In the genomic region with DNA sequence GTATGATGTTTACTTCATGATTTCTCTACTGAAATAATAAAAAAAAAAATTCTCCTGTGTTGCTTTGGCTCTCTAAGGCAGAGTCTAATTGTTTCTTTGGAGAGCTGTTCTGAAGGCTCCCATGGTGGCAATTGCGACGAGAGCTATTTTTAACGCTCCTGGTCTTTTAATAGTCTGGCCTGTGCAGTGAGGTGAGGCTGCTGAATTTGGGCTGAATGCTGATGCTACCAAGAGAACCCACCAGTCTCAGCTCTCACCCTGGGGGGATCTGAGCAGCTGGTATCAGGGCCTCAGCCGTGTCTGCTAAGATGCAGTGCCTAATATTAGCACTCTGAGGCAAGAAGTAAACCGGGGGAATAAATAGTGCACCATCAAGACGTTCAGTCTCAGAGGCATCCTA, we compare ENCODE assay signal across 24 cellular contexts.
A peak's percentile ranks its signal among the peaks of the same experiment; 100 is the strongest.
DNase-seq lines count a peak whose midpoint lies in the region; ATAC-seq, FAIRE-seq and TF ChIP-seq lines count a peak whose summit lies in the region.
"Had no signal": no experiment of that assay in that cellular context is flagged by ENCODE, and none has a peak within 500 bp of the region (broad histone marks: within the 10 kb centered on the region; RNA-seq: fewer than 3 reads in every experiment).

No MANE protein-coding gene starts in this region.

- H4K20me1 ChIP-seq in Karpas-422 (ENCODE audit: insufficient read depth, low read depth, low read length) (no peaks in the 10 kb centered on the region), H1 (replicated peaks in 1 of 2; ENCODE audit: control insufficient read depth in 1 of 2, insufficient read depth in 2 of 2, low read length in 2 of 2) (no peaks in the 10 kb centered on the region)

- H3K4me3 ChIP-seq in Karpas-422 (ENCODE audit: low read length), result peak overlapping the region; percentile 15; the same call in 1 of the 2 replicates
- H3K4me3 ChIP-seq in H1 (ENCODE audit: extremely low read depth in 1 of 4, insufficient read depth in 2 of 4, low read depth in 3 of 4, low read length in 4 of 4), result no peak overlapping the region
- H3K4me3 ChIP-seq in iPS-20b (ENCODE audit: low read length), result no peak overlapping the region
- H3K4me3 ChIP-seq in aorta (ENCODE audit: low read length in 2 of 2), result no peak overlapping the region
- H3K4me3 ChIP-seq: lung, ovary, spleen had no signal

- H2AFZ ChIP-seq in Karpas-422 (ENCODE audit: low read length) (no peak overlapping the region), H1 (ENCODE audit: low read length) (no peak overlapping the region)

- no peak overlapping the region for H3K18ac ChIP-seq in H1 (ENCODE audit: extremely low read depth, low read length)

- H4K91ac ChIP-seq in H1 (replicated peaks; ENCODE audit: insufficient read length, low read length), result no peak overlapping the region

- no peak overlapping the region for H4K5ac ChIP-seq in H1 (ENCODE audit: insufficient read length, low read depth, low read length)

- H2BK15ac ChIP-seq in H1 (ENCODE audit: low read length), result no peak overlapping the region

- TF ChIP-seq EP300 in H1 (IDR thresholded peaks at IDR 0.05; ENCODE audit: borderline replicate concordance in 1 of 2, low read depth in 2 of 2, low read length in 2 of 2), result no peak

- no peaks in the 10 kb centered on the region for H3K9me3 ChIP-seq in Karpas-422 (ENCODE audit: low read length)
- 0 out of 4 replicates have a peak, but pooled peaks cover 0 to 7% of the 10 kb centered on the region in 2 experiments for H3K9me3 ChIP-seq in H1 (ENCODE audit: insufficient read depth in 2 of 2, low read depth in 1 of 2, low read length in 1 of 2)
- H3K9me3 ChIP-seq in iPS-20b (ENCODE audit: insufficient read depth, low read depth, low read length), result peaks cover 8% of the 10 kb centered on the region
- H3K9me3 ChIP-seq in aorta (ENCODE audit: control insufficient read depth, low read length), result no peaks in the 10 kb centered on the region
- H3K9me3 ChIP-seq: ovary had no signal

- H3K27ac ChIP-seq in Karpas-422 (ENCODE audit: low read length) (0 out of 2 replicates have a peak overlapping the region, but pooled peaks have one; percentile 41), H1 (ENCODE audit: low read depth, low read length) (no peak overlapping the region), iPS-20b (ENCODE audit: low read length) (no peak overlapping the region), aorta (ENCODE audit: low read depth in 1 of 2, low read length in 2 of 2) (no peak overlapping the region)
- H3K27ac ChIP-seq: ovary, spleen had no signal

- H3K23me2 ChIP-seq in H1 (ENCODE audit: low read depth, low read length), result no peaks in the 10 kb centered on the region; the same call in 1 of the 2 replicates

- TF ChIP-seq POLR2A in H1 (IDR thresholded peaks at IDR 0.05; ENCODE audit: control extremely low read depth in 1 of 2, low read depth in 2 of 2, low read length in 2 of 2), result no peak

- H3K27me3 ChIP-seq in Karpas-422 (ENCODE audit: low read length) (no peaks in the 10 kb centered on the region), H1 (replicated peaks in 1 of 4; ENCODE audit: control insufficient read depth in 3 of 4, extremely low read depth in 1 of 4, insufficient read depth in 3 of 4, low read length in 3 of 4) (no peaks in the 10 kb centered on the region), iPS-20b (ENCODE audit: insufficient read depth, low read length) (no peaks in the 10 kb centered on the region), aorta (ENCODE audit: control insufficient read depth in 1 of 2, insufficient read depth in 2 of 2, low read length in 1 of 2) (no peaks in the 10 kb centered on the region)
- H3K27me3 ChIP-seq: ovary had no signal

- no peak overlapping the region for H3K14ac ChIP-seq in H1 (ENCODE audit: insufficient read length)

- H4K8ac ChIP-seq in H1 (ENCODE audit: extremely low read depth, insufficient read depth, low read length), result peak overlapping the region; percentile 85

- H3K79me2 ChIP-seq in Karpas-422 (ENCODE audit: low read length), result no peaks in the 10 kb centered on the region
- H3K79me2 ChIP-seq in H1 (ENCODE audit: control insufficient read depth in 1 of 2, insufficient read depth in 2 of 2, low read length in 2 of 2), result no peaks in the 10 kb centered on the region

- 78% methylated on average over 6 of the region's 6 CpGs; no CpG with 5 or more reads in 1 of the 2 experiments for WGBS in H1 (ENCODE audit: extremely low coverage in 1 of 2, insufficient coverage in 1 of 2, insufficient read length in 1 of 2, insufficient replicate concordance in 2 of 2, low coverage in 1 of 2, low lambda C conversion rate in 2 of 2, missing lambda C conversion rate in 1 of 2), 2 experiments
- 5 to 10% methylated on average over 6 of the region's 6 CpGs for WGBS in aorta, 2 donors

- H3K4ac ChIP-seq in H1 (replicated peaks; ENCODE audit: insufficient read length, low read depth, low read length), result no peak overlapping the region

- no peak overlapping the region for H2BK20ac ChIP-seq in H1 (ENCODE audit: low read length)

- no peak overlapping the region for H3K56ac ChIP-seq in H1 (replicated peaks; ENCODE audit: insufficient read length, low read depth, low read length)

- FAIRE-seq in H1 (lab: Jason Lieb, UNC), result no peak

- peak; percentile 86 for DNase-seq in Karpas-422
- DNase-seq in H1 (ENCODE audit: low read depth in 1 of 2, low spot score in 2 of 2), result no peak
- DNase-seq in aorta, result no peak
- no peak for DNase-seq in SHP77 (lab: John Stamatoyannopoulos, UW)
- DNase-seq in NCI-H2107 treated with DMSO at 0.1 percent for 48 hours (lab: John Stamatoyannopoulos, UW; ENCODE audit: unreplicated experiment), result no peak
- DNase-seq in DMS79 (lab: John Stamatoyannopoulos, UW), result no peak
- DNase-seq: activated CD4-positive, CD25-positive, alpha-beta regulatory T cell; activated gamma-delta T cell; activated naive CD8-positive, alpha-beta T cell treated with anti-CD3 and anti-CD28 coated beads for 36 hours; activated T-cell treated with anti-CD3 and anti-CD28 coated beads, Interleukin-2, amount 50 U/mL, for 4 hours; GF-D8; Kasumi-1; kidney glomerular epithelial cell; NCI-H1417 treated with DMSO at 0.1 percent for 48 hours; NCI-H2107; ovary; RPMI8226; spleen; stimulated activated CD4-positive, alpha-beta T cell treated with anti-CD3 and anti-CD28 coated beads, Interleukin-2, amount 100 ng/mL, for 24 hours; stimulated activated CD8-positive, alpha-beta memory T cell treated with anti-CD3 and anti-CD28 coated beads, Interleukin-4, amount 100 ng/mL, for 48 hours; stimulated activated naive CD8-positive, alpha-beta T cell treated with anti-CD3 and anti-CD28 coated beads, Interleukin-15, amount 100 ng/mL, for 72 hours had no signal

- ATAC-seq in aorta (ENCODE audit: low FRiP score), result peak; percentile 36
- ATAC-seq: activated T-cell treated with anti-CD3 and anti-CD28 coated beads, Interleukin-2, amount 50 U/mL, for 4 hours; esophagus mucosa; stimulated activated naive CD8-positive, alpha-beta T cell treated with anti-CD3 and anti-CD28 coated beads, Interleukin-15, amount 100 ng/mL, for 72 hours had no signal

- no peak for TF ChIP-seq RAD21 in H1 (IDR thresholded peaks at IDR 0.05 in 1 of 2, conservative IDR thresholded peaks at IDR 0.05 in 1 of 2; ENCODE audit: low read depth in 2 of 2, low read length in 2 of 2)

- CTCF ChIA-PET in H1 (lab: Charles Lee; ENCODE audit: partially characterized antibody), result interaction anchor here (0.7 kb wide), 1 partner anchor 32 kb away, joined by 3 read pairs; no protein-coding TSS in a partner anchor

- intact Hi-C loops in aorta (cut with DNase I), result no loop called here

- H2BK12ac ChIP-seq in H1 (ENCODE audit: low read depth, low read length), result no peak overlapping the region

- no peaks in the 10 kb centered on the region for H3K36me3 ChIP-seq in Karpas-422 (ENCODE audit: insufficient read depth, low read length)
- H3K36me3 ChIP-seq in H1 (ENCODE audit: control insufficient read depth in 2 of 4, insufficient read depth in 4 of 4, low read length in 3 of 4), result 0 out of 8 replicates have a peak, but pooled peaks cover 0 to 3% (median 0%) of the 10 kb centered on the region in 4 experiments
- H3K36me3 ChIP-seq in iPS-20b (ENCODE audit: insufficient read depth, low read depth, low read length), result no peaks in the 10 kb centered on the region
- no peaks in the 10 kb centered on the region for H3K36me3 ChIP-seq in aorta (ENCODE audit: control insufficient read depth in 1 of 2, insufficient read depth in 2 of 2, low read length in 1 of 2)
- H3K36me3 ChIP-seq: ovary, spleen had no signal

- no peak overlapping the region for H2BK120ac ChIP-seq in H1 (replicated peaks; ENCODE audit: low read depth, low read length)

- POLR2A ChIA-PET in H1 (lab: Charles Lee; ENCODE audit: partially characterized antibody), result interaction anchor here (0.6 kb wide), 2 partner anchors 9 to 1166 kb away, joined by 3 to 4 read pairs; no protein-coding TSS in a partner anchor

- H3K4me2 ChIP-seq in Karpas-422 (ENCODE audit: low read depth, low read length, poor library complexity, severe bottlenecking) (peak overlapping the region; percentile 58), H1 (ENCODE audit: insufficient read depth in 1 of 2, low read depth in 2 of 2, low read length in 2 of 2) (peak overlapping the region in 1 of 2 experiments; percentile 40; a peak in 1 of 4 replicates)

- H3K79me1 ChIP-seq in H1 (ENCODE audit: low read depth, low read length), result no peaks in the 10 kb centered on the region

- H3K4me1 ChIP-seq in Karpas-422 (ENCODE audit: low read length) (peaks cover 35% of the 10 kb centered on the region), H1 (replicated peaks in 1 of 4; ENCODE audit: control insufficient read depth in 3 of 4, insufficient read depth in 4 of 4, low read length in 3 of 4) (peaks cover 1 to 13% (median 9%) of the 10 kb centered on the region in 4 experiments; a peak in 6 of 7 replicates), iPS-20b (ENCODE audit: insufficient read depth, low read length) (peaks cover 23% of the 10 kb centered on the region), aorta (ENCODE audit: control insufficient read depth in 1 of 2, insufficient read depth in 2 of 2, low read length in 2 of 2) (no peaks in the 10 kb centered on the region)
- H3K4me1 ChIP-seq: spleen had no signal

- no peak for TF ChIP-seq CTCF in H1 (IDR thresholded peaks at IDR 0.05; ENCODE audit: control extremely low read depth in 1 of 3, insufficient read depth in 1 of 3, low read depth in 1 of 3, low read length in 3 of 3)

- 0 out of 2 replicates have a peak overlapping the region, but pooled peaks have one; percentile 21 for H3K9ac ChIP-seq in Karpas-422 (ENCODE audit: low read length)
- no peak overlapping the region for H3K9ac ChIP-seq in H1 (replicated peaks in 1 of 4; ENCODE audit: extremely low read depth in 1 of 4, low read depth in 3 of 4, low read length in 3 of 4)
- H3K9ac ChIP-seq in iPS-20b (ENCODE audit: low read depth, low read length), result peak overlapping the region; percentile 28; the same call in 1 of the 2 replicates

- no peak overlapping the region for H3K23ac ChIP-seq in H1 (ENCODE audit: insufficient read length)

- H2BK5ac ChIP-seq in H1 (ENCODE audit: low read depth, low read length), result no peak overlapping the region

- no peaks in the 10 kb centered on the region for H3K9me2 ChIP-seq in Karpas-422 (replicated peaks; ENCODE audit: insufficient read depth, low read length)

- H2AK5ac ChIP-seq in H1 (ENCODE audit: low read depth, low read length), result no peak overlapping the region

TF ChIP-seq in H1, 55 proteins besides CTCF, POLR2A, EP300 and RAD21 (continues in another document):
- TF ChIP-seq TBP (IDR thresholded peaks at IDR 0.05; ENCODE audit: low read depth, low read length) (no peak), NANOG (IDR thresholded peaks at IDR 0.05; ENCODE audit: insufficient read depth, low read depth, low read length, poor library complexity, severe bottlenecking) (no peak)

Comparison
In these comparisons a context has a peak if more than half of its experiments do, and no peak if none do; other contexts are left out.
1. H3K9ac ChIP-seq: peak in Karpas-422 (single experiment) and iPS-20b (single experiment); none in H1 (0 of 4).